Comparison of ENCODE assay signal across 28 cellular contexts in the genomic region with DNA sequence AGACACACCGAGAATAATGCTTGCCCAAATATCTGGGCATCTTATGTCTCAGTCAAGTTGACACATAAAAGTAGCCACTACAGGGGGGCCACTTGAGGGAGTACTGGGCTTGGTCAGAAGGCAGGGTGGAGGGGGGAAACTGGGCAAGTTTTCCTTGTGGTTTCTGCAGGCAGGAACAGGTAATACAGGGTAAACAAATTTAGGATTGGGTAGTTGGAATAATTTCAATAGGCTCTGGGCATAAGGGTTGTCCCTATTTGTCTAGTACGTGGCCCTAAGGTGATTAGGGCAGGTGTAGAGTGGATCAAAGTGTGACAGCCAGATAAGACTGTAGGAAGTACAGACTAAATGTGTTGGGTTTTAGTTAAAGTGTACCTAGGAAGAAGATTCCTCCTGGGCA.
"Had no signal": no experiment of that assay in that cellular context is flagged by ENCODE, and none has a peak within 500 bp of the region (broad histone marks: within the 10 kb centered on the region; RNA-seq: fewer than 3 reads in every experiment).

No MANE protein-coding gene starts in this region.

- H3K36me3 ChIP-seq: esophagus squamous epithelium, ovary, sigmoid colon, tibial artery had no signal

- H3K27ac ChIP-seq: coronary artery, esophagus squamous epithelium, ovary, psoas muscle, sigmoid colon, testis, tibial artery had no signal

- H3K9me3 ChIP-seq: esophagus squamous epithelium, psoas muscle, sigmoid colon, testis, tibial artery had no signal

- ATAC-seq: effector memory CD8-positive, alpha-beta T cell; left colon; left ventricle myocardium superior; naive thymus-derived CD4-positive, alpha-beta T cell; psoas muscle; right cardiac atrium; stimulated activated effector memory CD8-positive, alpha-beta T cell treated with anti-CD3 and anti-CD28 coated beads, Interleukin-12 subunit alpha, Interleukin-12 subunit beta, amount 100 ng/mL, for 72 hours; stimulated activated naive CD8-positive, alpha-beta T cell treated with anti-CD3 and anti-CD28 coated beads, Interleukin-15, Interleukin-2, amounts not matched to agents 100 U/mL and 50 U/mL, for 24 hours had no signal

- H3K27me3 Mint-ChIP-seq: effector memory CD8-positive, alpha-beta T cell; naive thymus-derived CD4-positive, alpha-beta T cell had no signal

- H3K4me1 ChIP-seq: psoas muscle, sigmoid colon, testis, tibial artery had no signal

- DNase-seq: dermis blood vessel endothelial cell; effector memory CD8-positive, alpha-beta T cell; erythroblast; esophagus squamous epithelium; hypothalamus; immature natural killer cell; islet precursor cell; left colon; left ventricle myocardium superior; mesendoderm; midbrain; naive thymus-derived CD4-positive, alpha-beta T cell; nephron progenitor cell; occipital lobe; ovary; posterior cingulate gyrus; psoas muscle; right cardiac atrium; sigmoid colon; stimulated activated CD4-positive, alpha-beta T cell treated with anti-CD3 and anti-CD28 coated beads, Interleukin-2, amount 100 ng/mL, for 24 hours; stimulated activated CD4-positive, alpha-beta T cell treated with anti-CD3 and anti-CD28 coated beads, Interleukin-4, amount 100 ng/mL, for 24 hours; stimulated activated naive CD8-positive, alpha-beta T cell treated with anti-CD3 and anti-CD28 coated beads, Interleukin-15, Interleukin-2, amounts not matched to agents 100 U/mL and 50 U/mL, for 24 hours; substantia nigra; testis; tibial artery had no signal

- H3K27me3 ChIP-seq: esophagus squamous epithelium, ovary, sigmoid colon, testis, tibial artery had no signal

- H3K36me3 Mint-ChIP-seq: naive thymus-derived CD4-positive, alpha-beta T cell; stimulated activated effector memory CD8-positive, alpha-beta T cell treated with anti-CD3 and anti-CD28 coated beads, Interleukin-12 subunit alpha, Interleukin-12 subunit beta, amount 100 ng/mL, for 72 hours; type B pancreatic cell had no signal

- H3K27ac Mint-ChIP-seq: effector memory CD8-positive, alpha-beta T cell; immature natural killer cell; naive thymus-derived CD4-positive, alpha-beta T cell; nephron progenitor cell; stimulated activated effector memory CD8-positive, alpha-beta T cell treated with anti-CD3 and anti-CD28 coated beads, Interleukin-12 subunit alpha, Interleukin-12 subunit beta, amount 100 ng/mL, for 72 hours; type B pancreatic cell had no signal

- H3K4me3 Mint-ChIP-seq: effector memory CD8-positive, alpha-beta T cell; immature natural killer cell; naive thymus-derived CD4-positive, alpha-beta T cell; nephron progenitor cell; stimulated activated effector memory CD8-positive, alpha-beta T cell treated with anti-CD3 and anti-CD28 coated beads, Interleukin-12 subunit alpha, Interleukin-12 subunit beta, amount 100 ng/mL, for 72 hours; type B pancreatic cell had no signal

- H3K4me3 ChIP-seq: coronary artery, esophagus squamous epithelium, ovary, psoas muscle, sigmoid colon, testis, tibial artery had no signal

- H3K4me1 Mint-ChIP-seq: immature natural killer cell; stimulated activated effector memory CD8-positive, alpha-beta T cell treated with anti-CD3 and anti-CD28 coated beads, Interleukin-12 subunit alpha, Interleukin-12 subunit beta, amount 100 ng/mL, for 72 hours had no signal
